Comparison of ENCODE assay signal across 28 cellular contexts in genomic region chr7:46533946-46534345, GRCh38.
"Had no signal": no experiment of that assay in that cellular context is flagged by ENCODE, and none has a peak within 500 bp of the region (broad histone marks: within the 10 kb centered on the region; RNA-seq: fewer than 3 reads in every experiment).

No MANE protein-coding gene starts in this region.

- H3K36me3 ChIP-seq: ascending aorta, cardiac muscle cell, Peyer's patch, SJCRH30 had no signal

- H3K27ac Mint-ChIP-seq: activated CD8-positive, alpha-beta memory T cell treated with anti-CD3 and anti-CD28 coated beads, Interleukin-2, amount 10 ng/mL, durations not matched to agents 7 days and 5 days; activated naive CD4-positive, alpha-beta T cell treated with anti-CD3 and anti-CD28 coated beads, Interleukin-2, amount 50 U/mL, for 72 hours; activated naive CD8-positive, alpha-beta T cell treated with anti-CD3 and anti-CD28 coated beads, Interleukin-2, amount 50 U/mL, for 24 hours; activated T-cell treated with anti-CD3 and anti-CD28 coated beads, Interleukin-2, amount 50 U/mL, for 24 hours; activated T-helper 1 cell treated with anti-CD3 and anti-CD28 coated beads, Interleukin-12 subunit alpha, Interleukin-12 subunit beta, Interleukin-2, Interleukin-4 antibody, amounts not matched to agents 30 ng/mL and 10 ng/mL and 1 ng/mL, durations not matched to agents 14 hours and 24 hours and 36 hours; T-helper 2 cell treated with Interferon-gamma antibody and Interleukin-4, amounts not matched to agents 5 μg/mL and 100 μg/mL, for 36 hours had no signal

- H3K9me3 ChIP-seq: ascending aorta, Peyer's patch, SJCRH30 had no signal

- H3K36me3 Mint-ChIP-seq: activated CD8-positive, alpha-beta memory T cell treated with anti-CD3 and anti-CD28 coated beads, Interleukin-2, amount 10 ng/mL, durations not matched to agents 7 days and 5 days; activated naive CD4-positive, alpha-beta T cell treated with anti-CD3 and anti-CD28 coated beads, Interleukin-2, amount 50 U/mL, for 72 hours; brain had no signal

- H3K27ac ChIP-seq: ascending aorta, cardiac muscle cell, RWPE1, SJCRH30 had no signal

- ATAC-seq: activated CD4-positive, CD25-positive, alpha-beta regulatory T cell treated with anti-CD3 and anti-CD28 coated beads, Interleukin-2, amount 50 U/mL, for 24 hours; activated CD8-positive, alpha-beta memory T cell treated with anti-CD3 and anti-CD28 coated beads, Interleukin-2, amount 10 ng/mL, durations not matched to agents 7 days and 5 days; activated naive CD4-positive, alpha-beta T cell treated with anti-CD3 and anti-CD28 coated beads, Interleukin-2, amount 50 U/mL, for 72 hours; activated naive CD8-positive, alpha-beta T cell treated with anti-CD3 and anti-CD28 coated beads, Interleukin-2, amount 50 U/mL, for 24 hours; SK-N-SH treated with all-trans-retinoic acid at 6 μM for 48 hours had no signal

- H3K27me3 ChIP-seq: ascending aorta, cardiac muscle cell, Peyer's patch, SJCRH30 had no signal

- H3K4me1 Mint-ChIP-seq: activated CD8-positive, alpha-beta memory T cell treated with anti-CD3 and anti-CD28 coated beads, Interleukin-2, amount 10 ng/mL, durations not matched to agents 7 days and 5 days; activated naive CD8-positive, alpha-beta T cell treated with anti-CD3 and anti-CD28 coated beads, Interleukin-2, amount 50 U/mL, for 24 hours had no signal

- H3K4me1 ChIP-seq: ascending aorta had no signal

- H3K4me3 ChIP-seq: ascending aorta, cardiac muscle cell, Peyer's patch, SJCRH30 had no signal

- H3K27me3 Mint-ChIP-seq: activated CD8-positive, alpha-beta memory T cell treated with anti-CD3 and anti-CD28 coated beads, Interleukin-2, amount 10 ng/mL, durations not matched to agents 7 days and 5 days; activated naive CD8-positive, alpha-beta T cell treated with anti-CD3 and anti-CD28 coated beads, Interleukin-2, amount 50 U/mL, for 24 hours; activated T-cell treated with anti-CD3 and anti-CD28 coated beads, Interleukin-2, amount 50 U/mL, for 24 hours had no signal

- DNase-seq: activated CD4-positive, alpha-beta T cell treated with anti-CD3 and anti-CD28 coated beads for 48 hours; activated CD4-positive, alpha-beta T cell treated with anti-CD3 and anti-CD28 coated beads, Interleukin-2, amount 50 U/mL, for 48 hours; activated CD8-positive, alpha-beta memory T cell treated with anti-CD3 and anti-CD28 coated beads, Interleukin-2, amount 10 ng/mL, durations not matched to agents 7 days and 5 days; activated effector memory CD4-positive, alpha-beta T cell treated with Interleukin-2 at 50 U/mL for 16 hours; activated naive CD4-positive, alpha-beta T cell treated with Interleukin-2 at 50 U/mL for 16 hours; activated naive CD8-positive, alpha-beta T cell treated with anti-CD3 and anti-CD28 coated beads, Interleukin-2, amount 50 U/mL, for 24 hours; activated T-cell treated with anti-CD3 and anti-CD28 coated beads, Interleukin-2, amount 50 U/mL, for 24 hours; amniotic stem cell; Kasumi-1; KBM-7; NCI-H146; NCI-H187 treated with DMSO at 0.1 percent for 48 hours; NCI-H2171 treated with DMSO at 0.1 percent for 48 hours; NCI-H226; NCI-H510A; Right ventricle myocardium superior; SW 1271 had no signal

- H3K4me3 Mint-ChIP-seq: activated CD8-positive, alpha-beta memory T cell treated with anti-CD3 and anti-CD28 coated beads, Interleukin-2, amount 10 ng/mL, durations not matched to agents 7 days and 5 days; activated naive CD8-positive, alpha-beta T cell treated with anti-CD3 and anti-CD28 coated beads, Interleukin-2, amount 50 U/mL, for 24 hours; activated T-cell treated with anti-CD3 and anti-CD28 coated beads, Interleukin-2, amount 50 U/mL, for 24 hours; activated T-helper 1 cell treated with anti-CD3 and anti-CD28 coated beads, Interleukin-12 subunit alpha, Interleukin-12 subunit beta, Interleukin-2, Interleukin-4 antibody, amounts not matched to agents 30 ng/mL and 10 ng/mL and 1 ng/mL, durations not matched to agents 14 hours and 24 hours and 36 hours; T-helper 2 cell treated with Interferon-gamma antibody and Interleukin-4, amounts not matched to agents 5 μg/mL and 100 μg/mL, for 36 hours had no signal
